17 cellular contexts compared by ENCODE assay signal in genomic region chr1:19028546-19029129, GRCh38.
"Had no signal": no experiment of that assay in that cellular context is flagged by ENCODE, and none has a peak within 500 bp of the region (broad histone marks: within the 10 kb centered on the region; RNA-seq: fewer than 3 reads in every experiment).

No MANE protein-coding gene starts in this region.

- DNase-seq: activated CD4-positive, alpha-beta T cell treated with anti-CD3 and anti-CD28 coated beads for 4 hours; activated CD8-positive, alpha-beta memory T cell treated with anti-CD3 and anti-CD28 coated beads, Interleukin-2, amount 50 U/mL, for 4 hours; activated CD8-positive, alpha-beta T cell treated with anti-CD3 and anti-CD28 coated beads, Interleukin-2, amount 10 ng/mL, durations not matched to agents 7 days and 5 days; activated naive CD4-positive, alpha-beta T cell; activated naive CD8-positive, alpha-beta T cell treated with anti-CD3 and anti-CD28 coated beads, Interleukin-2, amount 50 U/mL, for 24 hours; effector memory CD8-positive, alpha-beta T cell; islet precursor cell; mammary epithelial cell; naive thymus-derived CD4-positive, alpha-beta T cell; stimulated activated CD4-positive, alpha-beta T cell treated with anti-CD3 and anti-CD28 coated beads, Interleukin-4, amount 100 ng/mL, for 1 hour; stimulated activated CD8-positive, alpha-beta memory T cell treated with anti-CD3 and anti-CD28 coated beads, Interleukin-4, amount 100 ng/mL, for 48 hours; T-helper 17 cell; upper lobe of right lung had no signal

- H3K4me3 ChIP-seq: ascending aorta, breast epithelium, left lung, upper lobe of right lung had no signal

- H3K27me3 ChIP-seq: ascending aorta, breast epithelium, upper lobe of right lung had no signal

- H3K36me3 ChIP-seq: ascending aorta, breast epithelium, left lung, neutrophil, upper lobe of right lung had no signal

- ATAC-seq: activated CD8-positive, alpha-beta T cell treated with anti-CD3 and anti-CD28 coated beads, Interleukin-2, amount 10 ng/mL, durations not matched to agents 7 days and 5 days; activated naive CD8-positive, alpha-beta T cell treated with anti-CD3 and anti-CD28 coated beads, Interleukin-2, amount 50 U/mL, for 24 hours; effector memory CD8-positive, alpha-beta T cell; naive thymus-derived CD4-positive, alpha-beta T cell; T-helper 17 cell had no signal

- H3K4me1 ChIP-seq: ascending aorta, breast epithelium, left lung, upper lobe of right lung had no signal

- H3K27ac ChIP-seq: ascending aorta, left lung, neutrophil, upper lobe of right lung had no signal

- H3K9me3 ChIP-seq: ascending aorta, breast epithelium, left lung, neutrophil, upper lobe of right lung had no signal
